In the genomic region with DNA sequence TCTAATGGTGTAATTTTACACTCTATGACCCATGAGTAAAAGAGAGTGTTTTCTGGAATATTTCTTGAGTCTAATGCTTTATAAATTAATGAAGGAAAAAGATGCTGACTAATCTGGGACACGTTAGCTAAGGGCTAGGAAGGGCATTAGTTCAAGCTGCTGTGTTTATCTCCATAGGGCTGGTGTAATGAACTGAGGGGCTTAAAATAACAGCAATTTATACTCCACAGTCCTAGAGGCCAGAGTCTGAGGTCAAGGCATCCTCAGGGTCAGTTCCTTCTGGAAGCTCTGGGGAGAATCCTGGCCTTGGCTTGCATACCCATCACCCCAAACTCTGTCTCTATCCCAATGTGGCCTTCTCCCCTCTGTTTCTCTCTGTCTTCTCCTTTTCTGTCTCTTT, we compare ENCODE assay signal across 7 cellular contexts.
"Had no signal": no experiment of that assay in that cellular context is flagged by ENCODE, and none has a peak within 500 bp of the region (broad histone marks: within the 10 kb centered on the region; RNA-seq: fewer than 3 reads in every experiment).

No MANE protein-coding gene starts in this region.

- H3K36me3 ChIP-seq: HAP-1 had no signal

- DNase-seq: H7, HFFc6, KBM-7 had no signal

- H3K4me2 ChIP-seq: GM23338 had no signal

- H2AFZ ChIP-seq: GM23338 had no signal

- H3K9me3 ChIP-seq: HAP-1 had no signal

- H3K4me3 ChIP-seq: GM23338, HAP-1 had no signal

- H3K4me1 ChIP-seq: HAP-1 had no signal

- FAIRE-seq: HepG2 had no signal

- H3K27ac ChIP-seq: HL-60 had no signal
